Comparison of ENCODE assay signal across 4 cellular contexts in genomic region chr3:52962160-52962559, GRCh38.
"Had no signal": no experiment of that assay in that cellular context is flagged by ENCODE, and none has a peak within 500 bp of the region (broad histone marks: within the 10 kb centered on the region; RNA-seq: fewer than 3 reads in every experiment).

No MANE protein-coding gene starts in this region.

- DNase-seq: H9, HCEC 1CT, IMR-90 had no signal

- H3K27ac Mint-ChIP-seq: GM23338, H9 had no signal

- H3K4me3 ChIP-seq: GM23338 had no signal

- ATAC-seq: GM23338 had no signal

- H3K4me3 Mint-ChIP-seq: GM23338, H9 had no signal

- H3K9me3 Mint-ChIP-seq: GM23338, H9 had no signal

- H3K4me1 Mint-ChIP-seq: GM23338 had no signal
